In genomic region chr17:7445011-7445927, GRCh38 we compare ENCODE assay signal across 8 cellular contexts. TPM values are rescaled to one million over a fixed set of nuclear protein-coding genes. Genes with fewer than 3 reads are reported as not detected.
DNase-seq lines count a peak whose midpoint lies in the region; ATAC-seq lines count a peak whose summit lies in the region.

CHRNB1 (plus strand) TSS chr17:7445061; CDS start chr17:7445128, 67 bp downstream.

- H3K9me3 Mint-ChIP-seq in stimulated activated naive B cell treated with anti-CD40 and anti-IgM and Interleukin-4, amounts not matched to agents 10 μg/mL and 1 μg/mL and 100 μg/mL, for 72 hours = no peaks in the 10 kb centered on the region

- ATAC-seq in T-helper 17 cell (peak; percentile 87), left lobe of liver (peak; percentile 93), HG03432 (IDR thresholded peaks at IDR 0.05; ENCODE audit: unreplicated experiment) (no peak)
- peak; percentile 66 to 68 for ATAC-seq in stimulated activated naive B cell treated with anti-CD40 and anti-IgM and Interleukin-4, amounts not matched to agents 10 μg/mL and 1 μg/mL and 100 μg/mL, for 72 hours (replicated peaks)

- H3K4me1 ChIP-seq in duodenal mucosa (ENCODE audit: control insufficient read depth in 1 of 2, insufficient read depth in 2 of 2, low read length in 2 of 2) = peaks cover 17 to 18% of the 10 kb centered on the region in 2 donors

- H3K4me3 ChIP-seq in duodenal mucosa (ENCODE audit: low read depth in 1 of 2, low read length in 2 of 2) = peak within 1 kb of the TSS; percentile 66 to 69

- H3K9me3 ChIP-seq in T-helper 17 cell (ENCODE audit: control insufficient read depth, low read length, poor library complexity, severe bottlenecking) (no peaks in the 10 kb centered on the region), duodenal mucosa (ENCODE audit: control insufficient read depth in 1 of 2, low read length in 2 of 2) (no peaks in the 10 kb centered on the region)

- H3K27ac ChIP-seq in duodenal mucosa (ENCODE audit: low read depth, low read length) = no peak within 1 kb of the TSS

- peaks cover 17% of the 10 kb centered on the region for H3K4me1 Mint-ChIP-seq in T-helper 17 cell
- H3K4me1 Mint-ChIP-seq in stimulated activated naive B cell treated with anti-CD40 and anti-IgM and Interleukin-4, amounts not matched to agents 10 μg/mL and 1 μg/mL and 100 μg/mL, for 72 hours = peaks cover 21% of the 10 kb centered on the region in 2 donors

- peak within 1 kb of the TSS; percentile 10 to 18 for H3K9ac ChIP-seq in duodenal mucosa (ENCODE audit: low read depth in 1 of 2, low read length in 2 of 2)

- peaks cover 30 to 38% of the 10 kb centered on the region in 2 donors for H3K27me3 ChIP-seq in duodenal mucosa (ENCODE audit: control insufficient read depth in 1 of 2, insufficient read depth in 2 of 2, low read length in 2 of 2)

- H3K27ac Mint-ChIP-seq in T-helper 17 cell = peak within 1 kb of the TSS; percentile 21
- H3K27ac Mint-ChIP-seq in stimulated activated naive B cell treated with anti-CD40 and anti-IgM and Interleukin-4, amounts not matched to agents 10 μg/mL and 1 μg/mL and 100 μg/mL, for 72 hours = peak within 1 kb of the TSS; percentile 44

- H3K36me3 Mint-ChIP-seq in T-helper 17 cell (ENCODE audit: low read depth) = peaks cover 10% of the 10 kb centered on the region
- peaks cover under 1 to 4% of the 10 kb centered on the region in 2 donors for H3K36me3 Mint-ChIP-seq in stimulated activated naive B cell treated with anti-CD40 and anti-IgM and Interleukin-4, amounts not matched to agents 10 μg/mL and 1 μg/mL and 100 μg/mL, for 72 hours

- DNase-seq in Ammon's horn (ENCODE audit: low spot score) = peak; percentile 87
- peak; percentile 29 for DNase-seq in HCEC 1CT
- no peak for DNase-seq in T-helper 17 cell
- peak; percentile 95 for DNase-seq in left lobe of liver (ENCODE audit: low spot score)
- no peak for DNase-seq in stimulated activated naive B cell treated with anti-CD40 and anti-IgM and Interleukin-4, amounts not matched to agents 10 μg/mL and 1 μg/mL and 100 μg/mL, for 72 hours
- DNase-seq in KG1 (lab: John Stamatoyannopoulos, UW) = no peak

- H3K27me3 Mint-ChIP-seq in T-helper 17 cell = peaks cover 61% of the 10 kb centered on the region
- H3K27me3 Mint-ChIP-seq in stimulated activated naive B cell treated with anti-CD40 and anti-IgM and Interleukin-4, amounts not matched to agents 10 μg/mL and 1 μg/mL and 100 μg/mL, for 72 hours = peaks cover 66 to 83% of the 10 kb centered on the region in 2 donors

- H3K4me3 Mint-ChIP-seq in T-helper 17 cell = peak within 1 kb of the TSS; percentile 87
- peak within 1 kb of the TSS; percentile 78 to 85 for H3K4me3 Mint-ChIP-seq in stimulated activated naive B cell treated with anti-CD40 and anti-IgM and Interleukin-4, amounts not matched to agents 10 μg/mL and 1 μg/mL and 100 μg/mL, for 72 hours

- H3K36me3 ChIP-seq in duodenal mucosa (ENCODE audit: control insufficient read depth in 1 of 2, insufficient read depth in 2 of 2, low read length in 2 of 2) = no peaks in the 10 kb centered on the region

RNA-seq across cellular contexts. Expression of gene CHRNB1, which starts in this region (rescaled TPM):
- total RNA-seq in T-helper 17 cell (1 to 10 TPM; 7.0 to 7.2 TPM), left lobe of liver (10.9 TPM)

Comparison
In these comparisons a context has a peak if more than half of its experiments do, and no peak if none do; other contexts are left out.
1. DNase-seq: peak in Ammon's horn (single experiment), HCEC 1CT (single experiment) and left lobe of liver (single experiment); none in T-helper 17 cell (0 of 3), stimulated activated naive B cell treated with anti-CD40 and anti-IgM and Interleukin-4, amounts not matched to agents 10 μg/mL and 1 μg/mL and 100 μg/mL, for 72 hours (single experiment) and KG1 (single experiment).